ENCODE assay signal across 8 cellular contexts in genomic region chr15:76139368-76140068, GRCh38.
DNase-seq lines count a peak whose midpoint lies in the region; ATAC-seq, FAIRE-seq and TF ChIP-seq lines count a peak whose summit lies in the region.

No MANE protein-coding gene starts in this region.

- H3K27me3 ChIP-seq in A673 (replicated peaks; ENCODE audit: insufficient read depth, low read depth, low read length, poor library complexity) (no peaks in the 10 kb centered on the region), SJCRH30 (peaks cover 9% of the 10 kb centered on the region; the same call in 1 of the 2 replicates), pancreas (no peaks in the 10 kb centered on the region)

- H3K36me3 ChIP-seq in A673 (ENCODE audit: insufficient read depth, low read length, poor library complexity, severe bottlenecking): no peaks in the 10 kb centered on the region
- H3K36me3 ChIP-seq in SJCRH30: no peaks in the 10 kb centered on the region
- H3K36me3 ChIP-seq in pancreas: no peaks in the 10 kb centered on the region

- peak; percentile 94 for FAIRE-seq in GM12891 (lab: Jason Lieb, UNC)
- FAIRE-seq in pancreas (lab: Jason Lieb, UNC): no peak

- H3K4me1 Mint-ChIP-seq in glutamatergic neuron (ENCODE audit: low read depth, unreplicated experiment): no peaks in the 10 kb centered on the region
- no peaks in the 10 kb centered on the region for H3K4me1 Mint-ChIP-seq in type B pancreatic cell (ENCODE audit: unreplicated experiment)

- H3K36me3 Mint-ChIP-seq in glutamatergic neuron (ENCODE audit: unreplicated experiment): peaks cover 6% of the 10 kb centered on the region
- no peaks in the 10 kb centered on the region for H3K36me3 Mint-ChIP-seq in type B pancreatic cell

- H3K27ac ChIP-seq in A673 (ENCODE audit: low read depth, low read length, poor library complexity, severe bottlenecking) (peak overlapping the region; percentile 5), SJCRH30 (no peak overlapping the region), pancreas (no peak overlapping the region)

- peak; percentile 92 for TF ChIP-seq CTCF in A673 (conservative IDR thresholded peaks at IDR 0.05; ENCODE audit: low read depth, low read length)
- TF ChIP-seq CTCF in glutamatergic neuron (IDR thresholded peaks at IDR 0.05; ENCODE audit: partially characterized antibody, unreplicated experiment): peak; percentile 97
- peak; percentile 78 to 92 (median 90) for TF ChIP-seq CTCF in pancreas (IDR thresholded peaks at IDR 0.05)
- peak; percentile 91 for TF ChIP-seq CTCF in type B pancreatic cell (conservative IDR thresholded peaks at IDR 0.05)

- no TSS peak for BruUV-seq in A673 (replicated peaks; lab: Mats Ljungman, UMichigan)

- H3K27ac Mint-ChIP-seq in glutamatergic neuron (ENCODE audit: unreplicated experiment): no peak overlapping the region
- no peak overlapping the region for H3K27ac Mint-ChIP-seq in type B pancreatic cell

- no peaks in the 10 kb centered on the region for H3K9me3 ChIP-seq in A673 (ENCODE audit: low read depth, low read length, poor library complexity, severe bottlenecking)
- H3K9me3 ChIP-seq in SJCRH30 (replicated peaks): no peaks in the 10 kb centered on the region
- no peaks in the 10 kb centered on the region for H3K9me3 ChIP-seq in pancreas

- peaks cover 5% of the 10 kb centered on the region for H3K27me3 Mint-ChIP-seq in glutamatergic neuron (ENCODE audit: unreplicated experiment)
- H3K27me3 Mint-ChIP-seq in type B pancreatic cell: peaks cover 15% of the 10 kb centered on the region

- DNase-seq in A673 (ENCODE audit: low spot score) (peak; percentile 87), GM12891 (ENCODE audit: insufficient read length, low spot score) (peak; percentile 74), SJCRH30 (peak; percentile 68 to 90), glutamatergic neuron (peak; percentile 86), pancreas (peak in 5 of 6 donors; percentile 56 to 84 (median 69)), type B pancreatic cell (ENCODE audit: extremely low spot score, unreplicated experiment) (no peak)
- peak; percentile 76 for DNase-seq in Jurkat, Clone E6-1 (ENCODE audit: low read depth, low spot score)
- peak; percentile 35 to 49 (median 45) for DNase-seq in activated naive CD4-positive, alpha-beta T cell (lab: John Stamatoyannopoulos, UW)

- POLR2A ChIA-PET in A673 (lab: Charles Lee; ENCODE audit: low non-redundant PET): interaction anchor here (0.6 kb wide), 1 partner anchor 143 kb away, joined by 5 read pairs; no protein-coding TSS in a partner anchor

- CTCF ChIA-PET in A673 (lab: Charles Lee): interaction anchor here (0.5 to 2.1 kb wide), 14 partner anchors 9 to 411 kb away, joined by 3 to 37 read pairs (median 6); partner anchors contain the start of genes NRG4 and TMEM266

- peak; percentile 84 to 96 (median 96) for ATAC-seq in pancreas

- no peak for TF ChIP-seq POLR2A in GM12891 (IDR thresholded peaks at IDR 0.05; ENCODE audit: low read depth, low read length)

- H3K4me1 ChIP-seq in A673 (ENCODE audit: insufficient read depth, low read length, poor library complexity, severe bottlenecking): peaks cover 9% of the 10 kb centered on the region
- no peaks in the 10 kb centered on the region for H3K4me1 ChIP-seq in SJCRH30
- H3K4me1 ChIP-seq in pancreas: peaks cover 0 to 6% (median 0%) of the 10 kb centered on the region in 3 donors

- H3K4me3 ChIP-seq in A673 (ENCODE audit: low read depth, low read length, poor library complexity, severe bottlenecking) (no peak overlapping the region), SJCRH30 (no peak overlapping the region), pancreas (no peak overlapping the region)
- no peak overlapping the region for H3K4me3 ChIP-seq in Jurkat, Clone E6-1 (ENCODE audit: low read length)

- H3K9me3 Mint-ChIP-seq in glutamatergic neuron (ENCODE audit: unreplicated experiment): peaks cover 2% of the 10 kb centered on the region
- no peaks in the 10 kb centered on the region for H3K9me3 Mint-ChIP-seq in type B pancreatic cell

- 28 to 30% methylated on average over 16 of the region's 16 CpGs for WGBS in pancreas, 2 donors

- intact Hi-C loops in A673 (cut with micrococcal nuclease; ENCODE audit: unreplicated experiment) (loop anchor here (1.0 kb wide), 1 partner anchor 80 kb away; the partner anchor contains the start of gene TMEM266), pancreas (cut with DNase I) (loop anchor here in 2 of 3 donors (5.0 to 10.0 kb wide), 3 partner anchors 75 to 325 kb away; partner anchors contain the start of gene TMEM266 (in 1 of the 2))

- H3K4me3 Mint-ChIP-seq in glutamatergic neuron (ENCODE audit: unreplicated experiment) (no peak overlapping the region), type B pancreatic cell (no peak overlapping the region)

TF ChIP-seq in GM12891, 5 proteins besides CTCF, POLR2A, EP300 and RAD21:
- TF ChIP-seq SPI1 (IDR thresholded peaks at IDR 0.05; ENCODE audit: low read depth, low read length) (no peak), POLR2AphosphoS5 (IDR thresholded peaks at IDR 0.05; ENCODE audit: low read depth, low read length) (no peak), TAF1 (IDR thresholded peaks at IDR 0.05; ENCODE audit: low read depth, low read length) (no peak), PAX5 (IDR thresholded peaks at IDR 0.05; ENCODE audit: insufficient read depth, low read length, severe bottlenecking) (no peak), POU2F2 (IDR thresholded peaks at IDR 0.05; ENCODE audit: low read depth, low read length) (no peak)
